Comparison of ENCODE assay signal across 9 cellular contexts in the genomic region with DNA sequence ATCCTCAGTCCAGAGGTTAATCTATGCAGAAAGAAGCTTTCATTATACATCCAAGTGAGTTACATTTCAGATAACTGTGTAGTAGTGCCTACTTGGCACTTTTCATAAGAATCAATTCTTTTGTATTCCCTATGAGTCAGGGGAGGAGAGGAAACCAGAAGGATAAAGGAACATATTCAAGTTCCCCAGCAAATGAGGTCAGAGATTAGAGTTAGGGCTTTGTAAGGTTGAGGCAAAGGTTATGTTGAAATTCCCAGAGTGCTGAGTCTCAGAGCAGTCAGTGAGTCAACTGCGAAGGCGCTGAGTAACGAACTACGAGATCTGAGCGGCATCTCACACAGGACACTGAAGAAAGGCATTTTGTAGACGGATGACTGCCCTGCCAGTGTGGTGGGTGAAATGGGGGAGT. TPM values are rescaled to one million over a fixed set of nuclear protein-coding genes. Genes with fewer than 3 reads are reported as not detected.
A peak's percentile ranks its signal among the peaks of the same experiment; 100 is the strongest.
DNase-seq lines count a peak whose midpoint lies in the region; ATAC-seq and TF ChIP-seq lines count a peak whose summit lies in the region.
"Had no signal": no experiment of that assay in that cellular context is flagged by ENCODE, and none has a peak within 500 bp of the region (broad histone marks: within the 10 kb centered on the region; RNA-seq: fewer than 3 reads in every experiment).

No MANE protein-coding gene starts in this region.

- H3K4me3 Mint-ChIP-seq in HFFc6, result peak overlapping the region; percentile 17; the same call in 1 of the 2 replicates

- TF ChIP-seq CTCF in HFFc6 (IDR thresholded peaks at IDR 0.05) (no peak), retinal pigment epithelial cell (conservative IDR thresholded peaks at IDR 0.05; ENCODE audit: low read depth, low read length) (no peak)

- peaks cover 3% of the 10 kb centered on the region for H3K27me3 Mint-ChIP-seq in HFFc6 (ENCODE audit: insufficient read depth)

- H3K27ac Mint-ChIP-seq in HFFc6, result peak overlapping the region; percentile 12; the same call in 1 of the 2 replicates

- H3K36me3 Mint-ChIP-seq in HFFc6 (ENCODE audit: low read depth), result no peaks in the 10 kb centered on the region

- peak; percentile 42 to 91 for ATAC-seq in left cardiac atrium

- H3K9me3 Mint-ChIP-seq in HFFc6, result no peaks in the 10 kb centered on the region

- H3K4me1 Mint-ChIP-seq in HFFc6 (ENCODE audit: low read depth), result peaks cover 36% of the 10 kb centered on the region

- DNase-seq in HFFc6, result no peak
- peak; percentile 37 for DNase-seq in SKM-1 treated with dmso at 0.1 percent for 144 hours (lab: John Stamatoyannopoulos, UW; ENCODE audit: unreplicated experiment)
- DNase-seq in left cardiac atrium, result peak; percentile 35
- DNase-seq in retinal pigment epithelial cell (ENCODE audit: low read depth), result peak; percentile 66
- DNase-seq in NCI-H524 treated with DMSO at 0.1 percent for 48 hours (lab: John Stamatoyannopoulos, UW), result no peak
- DNase-seq in NCI-H446 (lab: John Stamatoyannopoulos, UW), result no peak
- no peak for DNase-seq in activated naive CD4-positive, alpha-beta T cell treated with anti-CD3 and anti-CD28 coated beads, Interleukin-2, amount 50 U/mL, for 16 hours
- DNase-seq in central memory CD4-positive, alpha-beta T cell, result no peak
- DNase-seq: NCI-H526 treated with DMSO at 0.1 percent for 48 hours had no signal

- intact Hi-C loops in left cardiac atrium (cut with DNase I), result no loop called here

- no peak overlapping the region for H3K4me3 ChIP-seq in retinal pigment epithelial cell (ENCODE audit: low read length)

RNA-seq across cellular contexts. Expression of gene ME2, which starts 25.1 kb away (rescaled TPM):
- 10 to 100 TPM; 34.6 to 43.4 (median 38.7) TPM for total RNA-seq in HFFc6 (2021; fragmentation: NEBNext Ultra II Directional; extraction: Animal tissue kit (Norgen Biotek cat#: 25700))
- total RNA-seq in left cardiac atrium, result 10 to 100 TPM; 77.3 to 88.1 TPM

RNA-seq across cellular contexts. Expression of gene MRO, which starts 34.1 kb away (rescaled TPM):
- not detected for total RNA-seq in HFFc6 (2021; fragmentation: NEBNext Ultra II Directional; extraction: Animal tissue kit (Norgen Biotek cat#: 25700))
- total RNA-seq in left cardiac atrium, result 1 to 10 TPM; 3.4 to 5.1 TPM

Comparison
In these comparisons a context has a peak if more than half of its experiments do, and no peak if none do; other contexts are left out.
1. DNase-seq: peak in SKM-1 treated with dmso at 0.1 percent for 144 hours (single experiment), left cardiac atrium (single experiment) and retinal pigment epithelial cell (single experiment); none in HFFc6 (single experiment), NCI-H524 treated with DMSO at 0.1 percent for 48 hours (single experiment), NCI-H446 (0 of 2), activated naive CD4-positive, alpha-beta T cell treated with anti-CD3 and anti-CD28 coated beads, Interleukin-2, amount 50 U/mL, for 16 hours (single experiment) and central memory CD4-positive, alpha-beta T cell (single experiment).
2. RNA of gene MRO, which starts 34.1 kb away (total RNA-seq): 3.4 to 5.1 TPM in left cardiac atrium; not detected in HFFc6; every median in the first group is over 4 times any median in the second.